In genomic region chr2:215619989-215620388, GRCh38 we compare ENCODE assay signal across 11 cellular contexts.
DNase-seq lines count a peak whose midpoint lies in the region; ATAC-seq and TF ChIP-seq lines count a peak whose summit lies in the region.
"Had no signal": no experiment of that assay in that cellular context is flagged by ENCODE, and none has a peak within 500 bp of the region (broad histone marks: within the 10 kb centered on the region; RNA-seq: fewer than 3 reads in every experiment).

No MANE protein-coding gene starts in this region.

- H3K79me2 ChIP-seq in GM23338 (replicated peaks; ENCODE audit: insufficient read depth): no peaks in the 10 kb centered on the region

- ATAC-seq in GM23338: no peak
- no peak for ATAC-seq in activated naive CD8-positive, alpha-beta T cell treated with anti-CD3 and anti-CD28 coated beads, Interleukin-2, amount 50 U/mL, for 24 hours
- ATAC-seq in GM21717 (IDR thresholded peaks at IDR 0.05; ENCODE audit: unreplicated experiment): no peak
- no peak for ATAC-seq in GM19397 (IDR thresholded peaks at IDR 0.05; ENCODE audit: unreplicated experiment)

- H3K36me3 ChIP-seq in GM23338 (ENCODE audit: insufficient read depth) (no peaks in the 10 kb centered on the region; the same call in 1 of the 2 replicates), neuron (ENCODE audit: insufficient read depth, low read length) (no peaks in the 10 kb centered on the region)

- no peak overlapping the region for H3K4me3 Mint-ChIP-seq in GM23338
- H3K4me3 Mint-ChIP-seq in activated naive CD8-positive, alpha-beta T cell treated with anti-CD3 and anti-CD28 coated beads, Interleukin-2, amount 50 U/mL, for 24 hours: no peak overlapping the region
- H3K4me3 Mint-ChIP-seq: IgD-negative memory B cell had no signal

- H3K27me3 Mint-ChIP-seq in GM23338 (ENCODE audit: insufficient read depth, low read depth, poor library complexity): peaks cover 2% of the 10 kb centered on the region
- H3K27me3 Mint-ChIP-seq in activated naive CD8-positive, alpha-beta T cell treated with anti-CD3 and anti-CD28 coated beads, Interleukin-2, amount 50 U/mL, for 24 hours: peaks cover 15% of the 10 kb centered on the region

- H3K4me1 Mint-ChIP-seq in GM23338: peaks cover 28% of the 10 kb centered on the region
- H3K4me1 Mint-ChIP-seq in activated naive CD8-positive, alpha-beta T cell treated with anti-CD3 and anti-CD28 coated beads, Interleukin-2, amount 50 U/mL, for 24 hours: peaks cover 6% of the 10 kb centered on the region

- H3K4me1 ChIP-seq in GM23338 (ENCODE audit: insufficient read depth) (peaks cover 26% of the 10 kb centered on the region), neuron (ENCODE audit: insufficient read depth, low read length) (peaks cover 16% of the 10 kb centered on the region)

- H3K27ac Mint-ChIP-seq in GM23338: no peak overlapping the region
- no peak overlapping the region for H3K27ac Mint-ChIP-seq in activated naive CD8-positive, alpha-beta T cell treated with anti-CD3 and anti-CD28 coated beads, Interleukin-2, amount 50 U/mL, for 24 hours
- H3K27ac Mint-ChIP-seq: IgD-negative memory B cell had no signal

- H3K9me3 Mint-ChIP-seq in GM23338: peaks cover 13% of the 10 kb centered on the region
- no peaks in the 10 kb centered on the region for H3K9me3 Mint-ChIP-seq in activated naive CD8-positive, alpha-beta T cell treated with anti-CD3 and anti-CD28 coated beads, Interleukin-2, amount 50 U/mL, for 24 hours
- H3K9me3 Mint-ChIP-seq: IgD-negative memory B cell had no signal

- H3K36me3 Mint-ChIP-seq in GM23338 (ENCODE audit: low read depth): peaks cover 11% of the 10 kb centered on the region
- no peaks in the 10 kb centered on the region for H3K36me3 Mint-ChIP-seq in activated naive CD8-positive, alpha-beta T cell treated with anti-CD3 and anti-CD28 coated beads, Interleukin-2, amount 50 U/mL, for 24 hours (ENCODE audit: low read depth)
- H3K36me3 Mint-ChIP-seq: IgD-negative memory B cell had no signal

- H3K9me3 ChIP-seq in neuron (ENCODE audit: low read length): peaks cover 2% of the 10 kb centered on the region

- H3K4me3 ChIP-seq in GM23338: no peak overlapping the region
- peak overlapping the region; percentile 40 for H3K4me3 ChIP-seq in neuron (ENCODE audit: low read length)

- H3F3A ChIP-seq in GM23338 (replicated peaks; ENCODE audit: low read depth): no peaks in the 10 kb centered on the region

- H2AFZ ChIP-seq in GM23338 (no peak overlapping the region), neuron (ENCODE audit: low read depth, low read length) (peak overlapping the region; percentile 96)

- H4K20me1 ChIP-seq in GM23338 (replicated peaks; ENCODE audit: insufficient read depth): no peaks in the 10 kb centered on the region

- no peak overlapping the region for H3K27ac ChIP-seq in GM23338 (ENCODE audit: low read depth)
- H3K27ac ChIP-seq: foreskin keratinocyte had no signal

- no peak for TF ChIP-seq CTCF in GM23338 (conservative IDR thresholded peaks at IDR 0.05; ENCODE audit: low read depth in 2 of 2)

- H3K27me3 ChIP-seq in GM23338 (ENCODE audit: insufficient read depth): no peaks in the 10 kb centered on the region
- no peaks in the 10 kb centered on the region for H3K27me3 ChIP-seq in neuron (ENCODE audit: insufficient read depth, low read length)
- H3K27me3 ChIP-seq: foreskin keratinocyte had no signal

- peak overlapping the region; percentile 14; the same call in 1 of the 2 replicates for H3K4me2 ChIP-seq in GM23338

- no peaks in the 10 kb centered on the region for H3K9me2 ChIP-seq in GM23338 (ENCODE audit: insufficient read depth)

- DNase-seq in GM23338 (ENCODE audit: low spot score) (no peak), NCI-H1105 (lab: John Stamatoyannopoulos, UW) (peak; percentile 11), putamen (ENCODE audit: low spot score) (no peak), Ammon's horn (ENCODE audit: low spot score) (no peak)
- DNase-seq in activated naive CD8-positive, alpha-beta T cell treated with anti-CD3 and anti-CD28 coated beads, Interleukin-2, amount 50 U/mL, for 24 hours: peak; percentile 5
- DNase-seq: foreskin keratinocyte, H7 had no signal

TF ChIP-seq in GM23338, 12 proteins besides CTCF, POLR2A, EP300 and RAD21 (continues in another document):
- TF ChIP-seq CREB1 (CRISPR knock-in tag; IDR thresholded peaks at IDR 0.05; ENCODE audit: low read depth): no peak
- no peak for TF ChIP-seq REST (IDR thresholded peaks at IDR 0.05; ENCODE audit: unreplicated experiment)
- no peak for TF ChIP-seq STAT1 (IDR thresholded peaks at IDR 0.05; ENCODE audit: unreplicated experiment)
- no peak for TF ChIP-seq ZNF331 (CRISPR knock-in tag; IDR thresholded peaks at IDR 0.05; ENCODE audit: low read depth)
- TF ChIP-seq JUNB (IDR thresholded peaks at IDR 0.05; ENCODE audit: unreplicated experiment): no peak

Comparison
In these comparisons a context has a peak if more than half of its experiments do, and no peak if none do; other contexts are left out.
1. DNase-seq: peak in NCI-H1105 (single experiment) and activated naive CD8-positive, alpha-beta T cell treated with anti-CD3 and anti-CD28 coated beads, Interleukin-2, amount 50 U/mL, for 24 hours (single experiment); none in GM23338 (single experiment), putamen (single experiment) and Ammon's horn (single experiment).